In the genomic region with DNA sequence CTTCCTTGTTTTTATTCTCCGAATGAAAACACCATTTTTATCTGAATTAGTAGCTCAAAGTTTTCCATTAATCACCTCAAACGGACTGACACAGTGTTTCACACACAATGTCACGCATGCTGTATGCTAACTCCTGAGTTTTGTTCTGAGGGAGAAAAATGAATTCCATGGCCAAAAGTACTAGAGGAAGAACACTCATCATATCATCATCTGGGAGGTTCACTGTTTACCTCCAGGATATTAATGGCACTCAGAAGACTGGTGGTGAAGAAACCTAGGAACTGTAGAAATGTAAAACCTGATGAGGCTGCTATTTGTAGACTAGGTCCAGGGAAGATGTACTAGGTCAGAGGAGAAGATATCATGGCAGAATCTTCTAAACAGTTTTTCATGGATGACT, we compare ENCODE assay signal across 18 cellular contexts.
"Had no signal": no experiment of that assay in that cellular context is flagged by ENCODE, and none has a peak within 500 bp of the region (broad histone marks: within the 10 kb centered on the region; RNA-seq: fewer than 3 reads in every experiment).

No MANE protein-coding gene starts in this region.

- H3K4me1 ChIP-seq: colonic mucosa, parathyroid adenoma had no signal

- H3K9me3 ChIP-seq: colonic mucosa, right lobe of liver had no signal

- H3K36me3 ChIP-seq: colonic mucosa, right lobe of liver had no signal

- H3K27ac ChIP-seq: colonic mucosa, parathyroid adenoma, right lobe of liver had no signal

- H3K9ac ChIP-seq: parathyroid adenoma had no signal

- H3K9me3 Mint-ChIP-seq: activated CD4-positive, alpha-beta T cell treated with anti-CD3 and anti-CD28 coated beads, Interleukin-2, amount 10 ng/mL, durations not matched to agents 24 days and 14 days; activated T-cell treated with anti-CD3 and anti-CD28 coated beads, Interleukin-2, amount 50 U/mL, for 24 hours; brain; central memory CD8-positive, alpha-beta T cell; nephron; stimulated activated memory B cell treated with anti-CD40 and anti-IgM and Interleukin-4, amounts not matched to agents 10 μg/mL and 1 μg/mL and 100 μg/mL, for 72 hours had no signal

- H3K4me3 Mint-ChIP-seq: activated CD4-positive, alpha-beta T cell treated with anti-CD3 and anti-CD28 coated beads, Interleukin-2, amount 10 ng/mL, durations not matched to agents 24 days and 14 days; activated CD8-positive, alpha-beta T cell treated with anti-CD3 and anti-CD28 coated beads for 36 hours; activated T-cell treated with anti-CD3 and anti-CD28 coated beads, Interleukin-2, amount 50 U/mL, for 24 hours; brain; central memory CD8-positive, alpha-beta T cell; nephron; stimulated activated memory B cell treated with anti-CD40 and anti-IgM and Interleukin-4, amounts not matched to agents 10 μg/mL and 1 μg/mL and 100 μg/mL, for 72 hours had no signal

- H3K4me3 ChIP-seq: colonic mucosa, lung, right lobe of liver had no signal

- H3K27me3 Mint-ChIP-seq: activated CD4-positive, alpha-beta T cell treated with anti-CD3 and anti-CD28 coated beads, Interleukin-2, amount 10 ng/mL, durations not matched to agents 24 days and 14 days; activated CD8-positive, alpha-beta T cell treated with anti-CD3 and anti-CD28 coated beads for 36 hours; activated T-cell treated with anti-CD3 and anti-CD28 coated beads, Interleukin-2, amount 50 U/mL, for 24 hours; brain; central memory CD8-positive, alpha-beta T cell; stimulated activated memory B cell treated with anti-CD40 and anti-IgM and Interleukin-4, amounts not matched to agents 10 μg/mL and 1 μg/mL and 100 μg/mL, for 72 hours had no signal

- H2AFZ ChIP-seq: parathyroid adenoma had no signal

- H3K27me3 ChIP-seq: colonic mucosa, right lobe of liver had no signal

- DNase-seq: activated CD4-positive, alpha-beta T cell treated with anti-CD3 and anti-CD28 coated beads, Interleukin-2, amount 10 ng/mL, durations not matched to agents 24 days and 14 days; activated CD8-positive, alpha-beta T cell treated with anti-CD3 and anti-CD28 coated beads for 36 hours; activated naive CD4-positive, alpha-beta T cell treated with Interleukin-2 at 50 U/mL for 16 hours; activated T-cell treated with anti-CD3 and anti-CD28 coated beads, Interleukin-2, amount 50 U/mL, for 24 hours; colonic mucosa; erythroblast; left colon; midbrain; right lobe of liver; stimulated activated CD4-positive, alpha-beta T cell treated with anti-CD3 and anti-CD28 coated beads, Interleukin-4, amount 100 ng/mL, for 4 hours; T-helper 9 cell had no signal

- H3K36me3 Mint-ChIP-seq: stimulated activated memory B cell treated with anti-CD40 and anti-IgM and Interleukin-4, amounts not matched to agents 10 μg/mL and 1 μg/mL and 100 μg/mL, for 72 hours had no signal

- H3K79me2 ChIP-seq: parathyroid adenoma had no signal

- H3K4me1 Mint-ChIP-seq: activated CD4-positive, alpha-beta T cell treated with anti-CD3 and anti-CD28 coated beads, Interleukin-2, amount 10 ng/mL, durations not matched to agents 24 days and 14 days; central memory CD8-positive, alpha-beta T cell had no signal

- H3K27ac Mint-ChIP-seq: activated CD4-positive, alpha-beta T cell treated with anti-CD3 and anti-CD28 coated beads, Interleukin-2, amount 10 ng/mL, durations not matched to agents 24 days and 14 days; activated CD8-positive, alpha-beta T cell treated with anti-CD3 and anti-CD28 coated beads for 36 hours; activated T-cell treated with anti-CD3 and anti-CD28 coated beads, Interleukin-2, amount 50 U/mL, for 24 hours; activated T-helper 2 cell treated with anti-CD3 and anti-CD28 coated beads, Interferon-gamma antibody, Interleukin-2, Interleukin-4, amounts not matched to agents 10 μg/mL and 5 μg/mL and 100 μg/mL, durations not matched to agents 14 hours and 24 hours and 36 hours; brain; nephron; stimulated activated memory B cell treated with anti-CD40 and anti-IgM and Interleukin-4, amounts not matched to agents 10 μg/mL and 1 μg/mL and 100 μg/mL, for 72 hours had no signal
